Comparison of ENCODE assay signal across 14 cellular contexts in the genomic region with DNA sequence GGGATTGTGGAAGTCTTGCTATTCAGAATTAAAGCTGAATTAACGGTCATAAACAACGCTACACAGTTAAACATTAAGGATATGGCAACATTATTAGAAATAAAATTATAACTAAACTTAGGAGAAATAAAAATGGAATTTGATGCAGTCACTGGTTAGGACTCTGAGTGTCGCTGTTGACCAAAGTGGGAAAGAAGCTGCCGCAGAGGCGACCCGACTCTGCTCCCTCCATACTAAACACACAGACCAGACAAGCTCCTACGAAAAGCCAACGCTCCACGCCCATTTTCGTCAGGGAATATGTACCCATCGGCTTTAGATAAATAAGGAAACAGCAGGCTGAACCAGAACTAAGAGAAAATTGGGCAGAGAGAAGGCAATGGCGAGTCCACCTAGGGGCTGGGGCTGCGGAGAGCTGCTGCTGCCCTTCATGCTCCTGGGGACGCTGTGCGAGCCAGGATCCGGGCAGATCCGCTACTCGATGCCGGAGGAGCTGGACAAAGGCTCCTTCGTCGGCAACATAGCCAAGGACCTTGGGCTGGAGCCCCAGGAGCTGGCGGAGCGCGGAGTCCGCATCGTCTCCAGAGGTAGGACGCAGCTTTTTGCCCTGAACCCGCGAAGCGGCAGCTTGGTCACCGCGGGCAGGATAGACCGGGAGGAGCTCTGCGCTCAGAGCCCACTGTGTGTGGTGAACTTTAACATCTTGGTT. TPM values are rescaled to one million over a fixed set of nuclear protein-coding genes. Genes with fewer than 3 reads are reported as not detected.
DNase-seq lines count a peak whose midpoint lies in the region; ATAC-seq, FAIRE-seq and TF ChIP-seq lines count a peak whose summit lies in the region.
"Had no signal": no experiment of that assay in that cellular context is flagged by ENCODE, and none has a peak within 500 bp of the region (broad histone marks: within the 10 kb centered on the region; RNA-seq: fewer than 3 reads in every experiment).

TSS of gene PCDHGA5 (plus strand) at position 211 of the 709 bp plus-strand sequence. CDS start at position 380, 169 bp downstream.

- H3K4me3 ChIP-seq in liver (ENCODE audit: low read depth in 1 of 3, low read length in 3 of 3) (peak within 1 kb of the TSS in 2 of 3 donors; percentile 20 to 47), right lobe of liver (no peak within 1 kb of the TSS), K562 (no peak within 1 kb of the TSS), kidney (ENCODE audit: low read length in 2 of 2) (peak within 1 kb of the TSS; percentile 7 to 21), uterus (no peak within 1 kb of the TSS)
- H3K4me3 ChIP-seq: colonic mucosa, SJSA1 had no signal

- H3K9ac ChIP-seq in liver (ENCODE audit: low read depth in 1 of 2, low read length in 2 of 2) (no peak within 1 kb of the TSS), K562 (ENCODE audit: insufficient read depth in 1 of 2, low read depth in 2 of 2, low read length in 2 of 2) (no peak within 1 kb of the TSS), kidney (ENCODE audit: low read length in 2 of 2) (no peak within 1 kb of the TSS)

- H3K27me3 ChIP-seq in liver (ENCODE audit: control insufficient read depth in 4 of 4, insufficient read depth in 4 of 4, low read length in 3 of 4) (peaks cover 0 to 5% (median 0%) of the 10 kb centered on the region in 4 donors), right lobe of liver (peaks cover 0 to 3% of the 10 kb centered on the region in 2 donors), K562 (ENCODE audit: control insufficient read depth in 2 of 2, insufficient read depth in 2 of 2, low read length in 2 of 2) (peaks cover 13 to 36% of the 10 kb centered on the region in 2 experiments), uterus (no peaks in the 10 kb centered on the region)
- H3K27me3 ChIP-seq: colonic mucosa, SJSA1 had no signal

- intact Hi-C loops in right lobe of liver (cut with DNase I) (no loop called here), K562 (cut with micrococcal nuclease) (no loop called here), kidney (cut with DNase I) (no loop called here), uterus (cut with DNase I; ENCODE audit: low total_unique reads) (no loop called here), Calu3 (cut with micrococcal nuclease; ENCODE audit: unreplicated experiment) (no loop called here)

- H3K4me2 ChIP-seq in K562 (ENCODE audit: insufficient read depth, low read length), result no peak within 1 kb of the TSS

- in situ Hi-C loops in K562 (cut with MboI), result no loop called here

- FAIRE-seq in K562 (lab: Jason Lieb, UNC) (no peak), kidney (lab: Jason Lieb, UNC) (no peak)

- BruUV-seq in K562 (replicated peaks; lab: Mats Ljungman, UMichigan), result no TSS peak
- BruUV-seq in Calu3 (replicated peaks; lab: Mats Ljungman, UMichigan), result no TSS peak

- H3K79me2 ChIP-seq in K562 (ENCODE audit: control insufficient read depth, insufficient read depth, low read length), result no peaks in the 10 kb centered on the region

- no peak within 1 kb of the TSS for H3K27ac ChIP-seq in liver (ENCODE audit: low read depth in 1 of 2, low read length in 2 of 2)
- H3K27ac ChIP-seq in right lobe of liver, result no peak within 1 kb of the TSS
- no peak within 1 kb of the TSS for H3K27ac ChIP-seq in K562 (ENCODE audit: extremely low read depth, low read depth, low read length)
- H3K27ac ChIP-seq in kidney (ENCODE audit: low read depth in 2 of 2, low read length in 2 of 2), result no peak within 1 kb of the TSS
- H3K27ac ChIP-seq in uterus, result no peak within 1 kb of the TSS
- H3K27ac ChIP-seq: colonic mucosa, SJSA1 had no signal

- H3K27ac Mint-ChIP-seq in Calu3 (ENCODE audit: unreplicated experiment) (no peak within 1 kb of the TSS), HFFc6 (no peak within 1 kb of the TSS)
- H3K27ac Mint-ChIP-seq: activated B cell treated with CpG ODN at 0.5 μM for 24 hours; CD4-positive, alpha-beta T cell had no signal

- 16% methylated on average over 34 of the region's 34 CpGs for WGBS in liver
- 16% methylated on average over 20 of the region's 34 CpGs for WGBS in right lobe of liver (ENCODE audit: insufficient coverage, low coverage, low lambda C conversion rate, missing lambda C conversion rate)
- 10% methylated on average over 34 of the region's 34 CpGs for WGBS in K562 (ENCODE audit: insufficient coverage, low coverage, missing lambda C conversion rate)

- no peak within 1 kb of the TSS for H2AFZ ChIP-seq in K562 (ENCODE audit: low read depth, low read length)

- H4K20me1 ChIP-seq in K562 (replicated peaks; ENCODE audit: control insufficient read depth, insufficient read depth, low read length), result no peaks in the 10 kb centered on the region

- H3K4me1 Mint-ChIP-seq in Calu3 (ENCODE audit: low read depth, unreplicated experiment), result no peaks in the 10 kb centered on the region
- peaks cover 22% of the 10 kb centered on the region for H3K4me1 Mint-ChIP-seq in HFFc6 (ENCODE audit: low read depth)

- peaks cover 20% of the 10 kb centered on the region for H3K9me3 Mint-ChIP-seq in Calu3 (ENCODE audit: low read depth, unreplicated experiment)
- peaks cover 66% of the 10 kb centered on the region for H3K9me3 Mint-ChIP-seq in HFFc6

- TF ChIP-seq RAD21 in liver (IDR thresholded peaks at IDR 0.05), result no peak
- no peak for TF ChIP-seq RAD21 in K562 (CRISPR knock-in tag; conservative IDR thresholded peaks at IDR 0.05 in 1 of 2, IDR thresholded peaks at IDR 0.05 in 1 of 2)

- no peak for ATAC-seq in right lobe of liver
- peak; percentile 49; the same call in 1 of the 3 replicates for ATAC-seq in K562

- H3K9me3 ChIP-seq in liver (ENCODE audit: control insufficient read depth in 4 of 4, low read length in 3 of 4) (peaks cover 40 to 70% (median 58%) of the 10 kb centered on the region in 4 donors), right lobe of liver (peaks cover 0 to 13% (median 1%) of the 10 kb centered on the region in 4 donors), K562 (replicated peaks; ENCODE audit: control insufficient read depth, insufficient read depth, low read depth, low read length) (no peaks in the 10 kb centered on the region; the same call in 1 of the 2 replicates), kidney (ENCODE audit: control insufficient read depth in 1 of 2, low read length in 2 of 2) (peaks cover 29 to 74% of the 10 kb centered on the region in 2 donors), uterus (peaks cover 0 to 89% of the 10 kb centered on the region in 2 donors)
- H3K9me3 ChIP-seq: colonic mucosa had no signal

- H3K4me1 ChIP-seq in liver (ENCODE audit: control insufficient read depth in 4 of 4, insufficient read depth in 4 of 4, low read length in 3 of 4), result no peaks in the 10 kb centered on the region
- no peaks in the 10 kb centered on the region for H3K4me1 ChIP-seq in right lobe of liver
- peaks cover 0 to 12% of the 10 kb centered on the region in 2 experiments; a peak in 2 of 5 replicates for H3K4me1 ChIP-seq in K562 (replicated peaks in 1 of 2; ENCODE audit: control insufficient read depth in 2 of 2, insufficient read depth in 2 of 2, low read length in 2 of 2)
- no peaks in the 10 kb centered on the region for H3K4me1 ChIP-seq in kidney (ENCODE audit: control insufficient read depth in 1 of 2, insufficient read depth in 1 of 2, low read depth in 1 of 2, low read length in 2 of 2)
- H3K4me1 ChIP-seq in uterus, result no peaks in the 10 kb centered on the region
- H3K4me1 ChIP-seq: colonic mucosa, SJSA1 had no signal

- TF ChIP-seq EP300 in K562 (IDR thresholded peaks at IDR 0.05; ENCODE audit: low read length), result no peak

- no peak for TF ChIP-seq CTCF in liver (IDR thresholded peaks at IDR 0.05; ENCODE audit: low read depth, low read length, missing input control)
- no peak for TF ChIP-seq CTCF in right lobe of liver (IDR thresholded peaks at IDR 0.05)
- peak in 2 of 3 experiments; percentile 32 to 43; a peak in 3 of 6 replicates for TF ChIP-seq CTCF in K562 (IDR thresholded peaks at IDR 0.05 in 2 of 3, conservative IDR thresholded peaks at IDR 0.05 in 1 of 3; ENCODE audit: insufficient read depth in 2 of 3, low read depth in 1 of 3, low read length in 3 of 3)
- no peak for TF ChIP-seq CTCF in kidney (IDR thresholded peaks at IDR 0.05; ENCODE audit: borderline replicate concordance, extremely low read depth, insufficient read depth)
- TF ChIP-seq CTCF in uterus (IDR thresholded peaks at IDR 0.05), result no peak
- no peak for TF ChIP-seq CTCF in Calu3 (IDR thresholded peaks at IDR 0.05; ENCODE audit: unreplicated experiment)
- no peak for TF ChIP-seq CTCF in HFFc6 (IDR thresholded peaks at IDR 0.05)

- CTCF ChIA-PET in K562 (lab: Yijun Ruan, JAX; ENCODE audit: low intra/inter-chr PET ratio) (no interaction called here), Calu3 (lab: Charles Lee) (no interaction called here)

- TF ChIP-seq POLR2A in right lobe of liver (IDR thresholded peaks at IDR 0.05) (no peak), K562 (conservative IDR thresholded peaks at IDR 0.05) (no peak), uterus (IDR thresholded peaks at IDR 0.05) (no peak)

- H3K36me3 ChIP-seq in liver (ENCODE audit: control insufficient read depth in 4 of 4, insufficient read depth in 3 of 4, low read depth in 1 of 4, low read length in 3 of 4) (no peaks in the 10 kb centered on the region), right lobe of liver (no peaks in the 10 kb centered on the region), K562 (ENCODE audit: control insufficient read depth, insufficient read depth, low read length) (no peaks in the 10 kb centered on the region), kidney (ENCODE audit: control insufficient read depth in 1 of 2, insufficient read depth in 2 of 2, low read length in 2 of 2) (no peaks in the 10 kb centered on the region), uterus (no peaks in the 10 kb centered on the region)
- H3K36me3 ChIP-seq: colonic mucosa, SJSA1 had no signal

- H3K9me1 ChIP-seq in K562 (ENCODE audit: control insufficient read depth, insufficient read depth, low read length), result no peaks in the 10 kb centered on the region

- H3K4me3 Mint-ChIP-seq in Calu3 (ENCODE audit: low read depth, unreplicated experiment), result no peak within 1 kb of the TSS
- H3K4me3 Mint-ChIP-seq in HFFc6, result no peak within 1 kb of the TSS; the same call in 1 of the 2 replicates

- no peaks in the 10 kb centered on the region for H3K27me3 Mint-ChIP-seq in Calu3 (ENCODE audit: unreplicated experiment)
- peaks cover 4% of the 10 kb centered on the region for H3K27me3 Mint-ChIP-seq in HFFc6 (ENCODE audit: insufficient read depth)

- DNase-seq in right lobe of liver (no peak), K562 (ENCODE audit: extremely low read depth in 1 of 4, low spot score in 3 of 4) (no peak), kidney (no peak), uterus (no peak), Calu3 (no peak), HFFc6 (no peak)
- DNase-seq in stimulated activated CD4-positive, alpha-beta T cell treated with anti-CD3 and anti-CD28 coated beads, Interleukin-15, amount 100 ng/mL, for 24 hours, result no peak
- DNase-seq: activated B cell treated with CpG ODN at 0.5 μM for 24 hours; CD4-positive, alpha-beta T cell; colonic mucosa; mesendoderm; NCI-H69 had no signal

- peaks cover 3% of the 10 kb centered on the region for H3K36me3 Mint-ChIP-seq in Calu3 (ENCODE audit: insufficient read depth, unreplicated experiment)
- peaks cover 54% of the 10 kb centered on the region for H3K36me3 Mint-ChIP-seq in HFFc6 (ENCODE audit: low read depth)

- POLR2A ChIA-PET in K562 (lab: Yijun Ruan, JAX), result interaction anchor here (0.8 to 1.0 kb wide), 2 partner anchors 9 to 223 kb away, joined by 3 to 4 read pairs; no protein-coding TSS in a partner anchor

RNA-seq across cellular contexts. Expression of gene PCDHGA5, which starts in this region (rescaled TPM):
- total RNA-seq in liver (under 1 TPM; 0.09 to 0.50 TPM), right lobe of liver (1 to 10 TPM in 1 of 6 experiments, under 1 TPM in 5; 0.32 to 1.2 (median 0.57) TPM), K562 (2014; rRNA removed) (0.09 and 0.16 TPM in 2 replicates), K562 (2014; rRNA removed; fragmentation: Illumina TruSeq; extraction: Trizol) (0.11 and 0.13 TPM in 2 replicates), K562 (2015; rRNA removed; fragmentation: Illumina TruSeq; extraction: Trizol) (0.14 and 0.15 TPM in 2 replicates), K562 (2021) (0.13 and 0.18 TPM in 2 replicates), kidney (2.8 TPM), uterus (10 to 100 TPM in 3 of 4 donors, 1 to 10 TPM in 1; 1.8 to 11.5 (median 11.2) TPM), Calu3 (2022) (0.10 and 0.12 TPM in 2 replicates)
- polyA plus RNA-seq in liver (under 1 TPM; 0.04 to 0.08 TPM), K562 (2011; rRNA removed) (0.08 and 0.14 TPM in 2 replicates), K562 (2014; fragmentation: Illumina TruSeq; extraction: Trizol) (0.07 and 0.13 TPM in 2 replicates), K562 (2014; fragmentation: Nextera tagmentation; extraction: Ambion mirVana) (under 1 TPM in 1 of 2 experiments, not detected in 1; 0.01 TPM), K562 (2014; rRNA removed) (0.03 and 0.13 TPM in 2 replicates), kidney (ENCODE audit: insufficient read depth, low read depth, low replicate concordance) (not detected)
- total RNA-seq in K562 (2011; cell fraction: chromatin; rRNA removed; ENCODE audit: low replicate concordance), result 0.58 and 1.2 TPM in 2 replicates
- total RNA-seq in K562 (2011; cell fraction: nucleolus; rRNA removed), result 0.33 and 0.79 TPM in 2 replicates
- 0.66 and 0.69 TPM in 2 replicates for total RNA-seq in K562 (2011; cell fraction: nucleoplasm; rRNA removed)
- 0.06 and 0.07 TPM in 2 replicates for polyA plus RNA-seq in K562 (2011; cell fraction: cytosol; rRNA removed)
- 0.24 and 0.71 TPM in 2 replicates for polyA plus RNA-seq in K562 (2011; cell fraction: nucleus; rRNA removed)
- polyA plus RNA-seq in K562 (2012), result 0.09 and 0.58 TPM in 2 replicates
- 0.06 and 0.28 TPM in 2 replicates for polyA minus RNA-seq in K562 (2011; rRNA and poly(A)+ RNA removed)
- not detected in 2 replicates for polyA minus RNA-seq in K562 (2011; cell fraction: cytosol; rRNA and poly(A)+ RNA removed)
- polyA minus RNA-seq in K562 (2011; cell fraction: nucleus; rRNA and poly(A)+ RNA removed), result 0.22 and 0.40 TPM in 2 replicates
- 1 to 10 TPM in 3 of 6 experiments, under 1 TPM in 3; 0.74 to 1.8 (median 1.0) TPM for total RNA-seq in HFFc6 (2021; fragmentation: NEBNext Ultra II Directional; extraction: Animal tissue kit (Norgen Biotek cat#: 25700))

Comparison
In these comparisons a context has a peak if more than half of its experiments do, and no peak if none do; other contexts are left out.
1. H3K4me3 ChIP-seq: peak in liver (2 of 3) and kidney (2 of 2); none in right lobe of liver (0 of 3), K562 (single experiment) and uterus (0 of 2).
2. CTCF ChIP-seq: peak in K562 (2 of 3); none in liver (single experiment), right lobe of liver (0 of 4), kidney (single experiment), uterus (0 of 4), Calu3 (single experiment) and HFFc6 (single experiment).